Comparison of ENCODE assay signal across 8 cellular contexts in the genomic region with DNA sequence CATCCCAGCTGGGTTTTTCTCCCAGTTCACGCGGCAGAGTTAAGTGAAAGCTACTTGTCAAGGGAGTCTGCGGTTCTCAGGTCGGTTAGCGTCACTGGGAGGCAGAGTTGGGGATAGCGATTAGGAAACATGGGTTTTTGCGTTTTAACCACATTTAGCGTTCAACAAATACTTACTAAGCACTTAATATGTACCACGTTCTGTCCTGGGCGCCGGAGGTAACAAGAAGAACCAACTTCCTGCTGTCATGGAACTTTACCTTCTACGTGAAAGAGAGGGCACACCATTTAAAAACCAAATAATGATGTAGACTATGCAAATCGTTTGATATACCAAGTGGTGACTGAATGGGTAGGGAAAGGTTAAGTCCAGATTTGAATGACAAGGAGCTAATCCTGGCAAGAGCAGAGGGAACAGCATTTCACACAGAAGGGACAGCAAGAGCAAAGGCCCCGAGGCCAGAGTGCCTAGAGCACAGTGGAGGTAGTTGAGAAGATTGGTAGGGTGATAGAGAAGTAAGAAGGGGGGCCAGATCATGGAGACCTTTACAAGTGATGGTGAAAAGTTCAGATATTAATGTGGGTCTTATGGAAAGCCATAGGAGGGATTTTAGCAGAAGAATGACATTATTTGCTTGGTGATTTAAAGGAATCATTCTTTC. TPM values are rescaled to one million over a fixed set of nuclear protein-coding genes. Genes with fewer than 3 reads are reported as not detected.
DNase-seq lines count a peak whose midpoint lies in the region; ATAC-seq and TF ChIP-seq lines count a peak whose summit lies in the region.

No MANE protein-coding gene starts in this region.

- no peaks in the 10 kb centered on the region for H3K27me3 Mint-ChIP-seq in progenitor cell of endocrine pancreas

- peak overlapping the region; percentile 96 for H3K4me3 Mint-ChIP-seq in progenitor cell of endocrine pancreas (ENCODE audit: low read depth)

- peak overlapping the region; percentile 72 for H3K4me3 ChIP-seq in SJCRH30
- H3K4me3 ChIP-seq in epithelial cell of proximal tubule (ENCODE audit: low read depth, low read length): peak overlapping the region; percentile 66

- no peaks in the 10 kb centered on the region for H3K9me3 ChIP-seq in SJCRH30 (replicated peaks)

- no peaks in the 10 kb centered on the region for H3K27me3 ChIP-seq in SJCRH30

- TF ChIP-seq CTCF in epithelial cell of proximal tubule (conservative IDR thresholded peaks at IDR 0.05; ENCODE audit: low read depth, low read length): peak; percentile 30
- TF ChIP-seq CTCF in progenitor cell of endocrine pancreas (IDR thresholded peaks at IDR 0.05; ENCODE audit: unreplicated experiment): no peak

- no peaks in the 10 kb centered on the region for H3K9me3 Mint-ChIP-seq in progenitor cell of endocrine pancreas (ENCODE audit: low read depth)

- intact Hi-C loops in sciatic nerve (cut with DNase I): no loop called here

- peaks cover 27% of the 10 kb centered on the region for H3K4me1 Mint-ChIP-seq in progenitor cell of endocrine pancreas (ENCODE audit: low read depth)

- H3K27ac Mint-ChIP-seq in progenitor cell of endocrine pancreas: peak overlapping the region; percentile 99

- H3K36me3 Mint-ChIP-seq in progenitor cell of endocrine pancreas (ENCODE audit: insufficient read depth): peaks cover 9% of the 10 kb centered on the region

- DNase-seq in SJCRH30 (no peak), epithelial cell of proximal tubule (ENCODE audit: low read depth) (no peak), progenitor cell of endocrine pancreas (ENCODE audit: low spot score, unreplicated experiment) (no peak), islet precursor cell (no peak), COR-L47 (lab: John Stamatoyannopoulos, UW) (no peak), sciatic nerve (ENCODE audit: low spot score) (no peak)

- H3K27ac ChIP-seq in SJCRH30: peak overlapping the region; percentile 70

- ATAC-seq in GM18520 (IDR thresholded peaks at IDR 0.05; ENCODE audit: unreplicated experiment) (peak; percentile 13), HG02623 (IDR thresholded peaks at IDR 0.05; ENCODE audit: unreplicated experiment) (peak; percentile 4), sciatic nerve (no peak)

- no peaks in the 10 kb centered on the region for H3K4me1 ChIP-seq in SJCRH30

- peaks cover 3% of the 10 kb centered on the region; the same call in 1 of the 2 replicates for H3K36me3 ChIP-seq in SJCRH30

RNA-seq across cellular contexts. Expression of gene RIOK1, which starts 0.7 kb away (rescaled TPM):
- total RNA-seq in SJCRH30 (2014; rRNA removed; shearing (Covaris generic)): 17.8 and 21.3 TPM in 2 replicates
- total RNA-seq in epithelial cell of proximal tubule: 9.5 and 20.8 TPM in 2 replicates
- 28.5 and 28.9 TPM in 2 replicates for total RNA-seq in progenitor cell of endocrine pancreas
- total RNA-seq in sciatic nerve: 21.2 TPM

RNA-seq across cellular contexts. Expression of gene CAGE1, which starts 0.8 kb away (rescaled TPM):
- 0.16 TPM in 1 of 2 replicates, not detected in the other for total RNA-seq in SJCRH30 (2014; rRNA removed; shearing (Covaris generic))
- total RNA-seq in epithelial cell of proximal tubule: 0.22 TPM in 1 of 2 replicates, not detected in the other
- not detected in 2 replicates for total RNA-seq in progenitor cell of endocrine pancreas
- not detected for total RNA-seq in sciatic nerve
